8 cellular contexts compared by ENCODE assay signal in genomic region chr11:66347425-66348276, GRCh38. TPM values are rescaled to one million over a fixed set of nuclear protein-coding genes. Genes with fewer than 3 reads are reported as not detected.
DNase-seq lines count a peak whose midpoint lies in the region; ATAC-seq and TF ChIP-seq lines count a peak whose summit lies in the region.

B4GAT1 (minus strand) TSS chr11:66347629; CDS start chr11:66347545, 84 bp downstream.

- peak within 1 kb of the TSS; percentile 80 for H3K27ac Mint-ChIP-seq in chondrocyte (ENCODE audit: unreplicated experiment)

- H3K4me1 Mint-ChIP-seq in chondrocyte (ENCODE audit: low read depth) = peaks cover 50% of the 10 kb centered on the region

- no peaks in the 10 kb centered on the region for H3K9me3 Mint-ChIP-seq in chondrocyte (ENCODE audit: low read depth)

- ATAC-seq in HG03025 (IDR thresholded peaks at IDR 0.05; ENCODE audit: low FRiP score, unreplicated experiment) (peak; percentile 41), GM21515 (IDR thresholded peaks at IDR 0.05; ENCODE audit: unreplicated experiment) (no peak)

- peaks cover 2% of the 10 kb centered on the region for H3K36me3 Mint-ChIP-seq in chondrocyte (ENCODE audit: low read depth)

- peak within 1 kb of the TSS; percentile 76 for H3K4me3 Mint-ChIP-seq in chondrocyte (ENCODE audit: unreplicated experiment)

- no peaks in the 10 kb centered on the region for H3K27me3 Mint-ChIP-seq in chondrocyte (ENCODE audit: low read depth)

- DNase-seq in GM03348 (ENCODE audit: low spot score) = peak; percentile 92
- peak; percentile 71 for DNase-seq in NCI-H345 treated with DMSO at 0.1 percent for 48 hours (lab: John Stamatoyannopoulos, UW; ENCODE audit: unreplicated experiment)
- DNase-seq in activated CD4-positive, alpha-beta T cell treated with anti-CD3 and anti-CD28 coated beads for 4 hours = peak; percentile 75 to 77
- DNase-seq in chondrocyte (ENCODE audit: low spot score) = no peak
- DNase-seq in kidney glomerular epithelial cell (lab: John Stamatoyannopoulos, UW) = peak; percentile 79
- peak; percentile 69 to 70 for DNase-seq in stimulated activated CD4-positive, alpha-beta T cell treated with anti-CD3 and anti-CD28 coated beads, Interleukin-15, amount 100 ng/mL, for 1 hour (ENCODE audit: low read depth in 1 of 2, low spot score in 1 of 2)

- TF ChIP-seq CTCF in chondrocyte (IDR thresholded peaks at IDR 0.05) = no peak

RNA-seq across cellular contexts. Expression of gene B4GAT1, which starts in this region (rescaled TPM):
- 18.2 to 30.4 TPM (median 21.1 TPM) in 3 replicates for total RNA-seq in chondrocyte
